Comparison of ENCODE assay signal across 1 cellular context in genomic region chr13:111139874-111140561, GRCh38.
A peak's percentile ranks its signal among the peaks of the same experiment; 100 is the strongest.
TF ChIP-seq lines count a peak whose summit lies in the region.

No MANE protein-coding gene starts in this region.

TF ChIP-seq in HepG2, 621 proteins besides CTCF, POLR2A, EP300 and RAD21 (continued from another document):
- TF ChIP-seq MAFK (conservative IDR thresholded peaks at IDR 0.05 in 1 of 2, IDR thresholded peaks at IDR 0.05 in 1 of 2; ENCODE audit: low read length in 2 of 2): peak; percentile 92 to 95
- no peak for TF ChIP-seq MIER3 (CRISPR knock-in tag; IDR thresholded peaks at IDR 0.05; ENCODE audit: borderline replicate concordance)
TF ChIP-seq in HepG2: peak in this region for 2.
